Comparison of ENCODE assay signal across 8 cellular contexts in the genomic region with DNA sequence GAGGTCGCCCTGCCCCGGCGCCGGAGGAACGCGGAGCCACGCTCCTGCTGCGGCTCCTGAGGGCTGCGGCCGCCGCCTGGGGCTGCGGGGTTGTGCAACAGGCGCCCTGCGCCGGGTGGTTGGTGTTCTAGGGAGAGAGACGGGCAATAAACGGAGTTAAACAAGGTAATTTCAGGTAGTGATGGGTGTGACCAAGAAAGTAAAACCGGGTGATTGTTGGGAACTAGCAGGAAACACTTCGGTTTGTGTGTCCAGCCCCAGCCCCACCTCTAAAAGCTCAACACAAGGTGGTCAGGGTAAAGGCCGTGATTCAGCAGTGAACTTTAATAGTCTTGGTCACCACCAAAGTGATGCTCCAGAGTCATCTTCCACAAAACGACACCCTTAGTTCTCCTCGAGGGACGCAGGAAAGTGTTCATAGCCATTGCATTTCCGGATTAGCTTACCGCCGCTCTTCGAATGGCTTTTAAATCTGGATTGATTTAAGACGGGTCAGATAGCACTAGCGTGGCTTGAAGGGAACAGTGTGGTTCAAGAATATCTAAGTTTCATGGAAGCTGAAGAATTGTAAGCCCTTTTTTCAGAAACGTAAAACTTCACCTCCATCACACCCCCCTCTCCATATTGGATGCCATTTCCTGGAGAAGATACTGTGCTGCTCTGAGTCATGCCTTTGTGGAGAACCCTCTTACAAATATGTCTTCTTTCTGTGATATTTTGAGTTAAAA. TPM values are rescaled to one million over a fixed set of nuclear protein-coding genes. Genes with fewer than 3 reads are reported as not detected.
DNase-seq lines count a peak whose midpoint lies in the region; ATAC-seq, FAIRE-seq and TF ChIP-seq lines count a peak whose summit lies in the region.

No MANE protein-coding gene starts in this region.

- peaks cover 6% of the 10 kb centered on the region for H3K36me3 Mint-ChIP-seq in CD4-positive, CD25-positive, alpha-beta regulatory T cell
- H3K36me3 Mint-ChIP-seq in immature natural killer cell = no peaks in the 10 kb centered on the region

- peaks cover 48% of the 10 kb centered on the region for H3K4me1 ChIP-seq in CD4-positive, CD25-positive, alpha-beta regulatory T cell (ENCODE audit: control insufficient read depth, insufficient read depth, low read length, poor library complexity, severe bottlenecking)
- peaks cover 10 to 39% of the 10 kb centered on the region in 2 experiments for H3K4me1 ChIP-seq in K562 (replicated peaks in 1 of 2; ENCODE audit: control insufficient read depth in 2 of 2, insufficient read depth in 2 of 2, low read length in 2 of 2)

- no peaks in the 10 kb centered on the region for H3K9me1 ChIP-seq in K562 (ENCODE audit: control insufficient read depth, insufficient read depth, low read length)

- TF ChIP-seq CTCF in K562 (IDR thresholded peaks at IDR 0.05 in 2 of 3, conservative IDR thresholded peaks at IDR 0.05 in 1 of 3; ENCODE audit: insufficient read depth in 2 of 3, low read depth in 1 of 3, low read length in 3 of 3) = no peak

- CTCF ChIA-PET in K562 (lab: Yijun Ruan, JAX; ENCODE audit: low intra/inter-chr PET ratio) = interaction anchor here (0.6 to 2.5 kb wide), 3 partner anchors 119 to 162 kb away, joined by 3 to 16 read pairs (median 5); no protein-coding TSS in a partner anchor

- no peaks in the 10 kb centered on the region for H4K20me1 ChIP-seq in K562 (replicated peaks; ENCODE audit: control insufficient read depth, insufficient read depth, low read length)

- H3K4me3 ChIP-seq in CD4-positive, CD25-positive, alpha-beta regulatory T cell (ENCODE audit: low read depth, low read length) = peak overlapping the region; percentile 100
- H3K4me3 ChIP-seq in K562 = peak overlapping the region; percentile 92

- H3K27me3 Mint-ChIP-seq in CD4-positive, CD25-positive, alpha-beta regulatory T cell = peaks cover 5% of the 10 kb centered on the region
- H3K27me3 Mint-ChIP-seq in immature natural killer cell (ENCODE audit: low read depth in 3 of 3) = peaks cover 0 to 14% (median 0%) of the 10 kb centered on the region in 3 donors

- peak overlapping the region; percentile 97 to 98 (median 98) for H3K27ac Mint-ChIP-seq in CD4-positive, CD25-positive, alpha-beta regulatory T cell
- H3K27ac Mint-ChIP-seq in immature natural killer cell = peak overlapping the region; percentile 94 to 99 (median 97)

- in situ Hi-C loops in K562 (cut with MboI) = no loop called here

- peaks cover 0 to 1% (median 0%) of the 10 kb centered on the region in 7 donors for H3K9me3 Mint-ChIP-seq in CD4-positive, CD25-positive, alpha-beta regulatory T cell
- H3K9me3 Mint-ChIP-seq in immature natural killer cell = no peaks in the 10 kb centered on the region

- H3K27ac ChIP-seq in CD4-positive, CD25-positive, alpha-beta regulatory T cell (ENCODE audit: insufficient read depth, low read length, poor library complexity, severe bottlenecking) = peak overlapping the region; percentile 85
- H3K27ac ChIP-seq in K562 (ENCODE audit: extremely low read depth, low read depth, low read length) = peak overlapping the region; percentile 88

- H3K79me2 ChIP-seq in K562 (ENCODE audit: control insufficient read depth, insufficient read depth, low read length) = peaks cover 54% of the 10 kb centered on the region

- BruUV-seq in K562 (replicated peaks; lab: Mats Ljungman, UMichigan) = TSS peak; percentile 44

- no peaks in the 10 kb centered on the region for H3K27me3 ChIP-seq in CD4-positive, CD25-positive, alpha-beta regulatory T cell (ENCODE audit: control insufficient read depth, insufficient read depth, low read length)
- H3K27me3 ChIP-seq in K562 (ENCODE audit: control insufficient read depth in 2 of 2, insufficient read depth in 2 of 2, low read length in 2 of 2) = no peaks in the 10 kb centered on the region

- DNase-seq in CD4-positive, CD25-positive, alpha-beta regulatory T cell = peak in 2 of 3 donors; percentile 46 to 69
- DNase-seq in OCI-M1 (lab: John Stamatoyannopoulos, UW) (peak; percentile 66), K562 (ENCODE audit: extremely low read depth in 1 of 4, low spot score in 3 of 4) (peak in 3 of 4 experiments; percentile 20 to 57 (median 22)), immature natural killer cell (peak; percentile 29 to 35 (median 31)), COLO668 (lab: John Stamatoyannopoulos, UW; ENCODE audit: unreplicated experiment) (no peak)
- DNase-seq in stimulated activated CD4-positive, alpha-beta T cell treated with anti-CD3 and anti-CD28 coated beads, Interleukin-4, amount 100 ng/mL, for 24 hours = peak; percentile 29

- peak overlapping the region; percentile 99 for H2AFZ ChIP-seq in K562 (ENCODE audit: low read depth, low read length)

- peak overlapping the region; percentile 99 to 100 (median 100) for H3K4me3 Mint-ChIP-seq in CD4-positive, CD25-positive, alpha-beta regulatory T cell
- H3K4me3 Mint-ChIP-seq in immature natural killer cell = peak overlapping the region; percentile 96 to 100 (median 97)

- no peaks in the 10 kb centered on the region for H3K9me3 ChIP-seq in CD4-positive, CD25-positive, alpha-beta regulatory T cell (ENCODE audit: control insufficient read depth in 2 of 2, low read length in 2 of 2)
- H3K9me3 ChIP-seq in K562 (replicated peaks; ENCODE audit: control insufficient read depth, insufficient read depth, low read depth, low read length) = no peaks in the 10 kb centered on the region

- no peak for TF ChIP-seq EP300 in K562 (IDR thresholded peaks at IDR 0.05; ENCODE audit: low read length)

- peaks cover 16% of the 10 kb centered on the region for H3K36me3 ChIP-seq in CD4-positive, CD25-positive, alpha-beta regulatory T cell (ENCODE audit: control insufficient read depth, insufficient read depth, low read length)
- peaks cover 22% of the 10 kb centered on the region; the same call in 2 of the 3 replicates for H3K36me3 ChIP-seq in K562 (ENCODE audit: control insufficient read depth, insufficient read depth, low read length)

- H3K9ac ChIP-seq in K562 (ENCODE audit: insufficient read depth in 1 of 2, low read depth in 2 of 2, low read length in 2 of 2) = peak overlapping the region; percentile 90 to 99

- peak; percentile 1 for ATAC-seq in CD4-positive, CD25-positive, alpha-beta regulatory T cell (ENCODE audit: low read depth in 2 of 2)
- ATAC-seq in GM19035 (IDR thresholded peaks at IDR 0.05; ENCODE audit: unreplicated experiment) (peak; percentile 28), HG03521 (IDR thresholded peaks at IDR 0.05; ENCODE audit: unreplicated experiment) (peak; percentile 9), K562 (peak; percentile 69)

- peak overlapping the region; percentile 97 for H3K4me2 ChIP-seq in K562 (ENCODE audit: insufficient read depth, low read length)

- POLR2A ChIA-PET in K562 (lab: Yijun Ruan, JAX) = interaction anchor here (0.6 to 1.8 kb wide), 12 partner anchors 9 to 174 kb away, joined by 3 to 11 read pairs (median 4); no protein-coding TSS in a partner anchor

- peak; percentile 40 for FAIRE-seq in K562 (lab: Jason Lieb, UNC)

- TF ChIP-seq POLR2A in K562 (conservative IDR thresholded peaks at IDR 0.05) = no peak

- intact Hi-C loops in K562 (cut with micrococcal nuclease) = loop anchor here (1.0 to 5.0 kb wide), 6 partner anchors 94 to 278 kb away; no protein-coding TSS in a partner anchor

- H3K4me1 Mint-ChIP-seq in CD4-positive, CD25-positive, alpha-beta regulatory T cell = peaks cover 8 to 50% (median 37%) of the 10 kb centered on the region in 4 donors
- H3K4me1 Mint-ChIP-seq in immature natural killer cell = peaks cover 43 to 55% of the 10 kb centered on the region in 2 donors

- TF ChIP-seq RAD21 in K562 (CRISPR knock-in tag; conservative IDR thresholded peaks at IDR 0.05 in 1 of 2, IDR thresholded peaks at IDR 0.05 in 1 of 2) = no peak

- WGBS in K562 (ENCODE audit: insufficient coverage, low coverage, missing lambda C conversion rate) = under 1% methylated on average over 24 of the region's 30 CpGs

RNA-seq across cellular contexts. Expression of a gene that starts 0.7 kb away (rescaled TPM):
- 65.4 TPM for total RNA-seq in CD4-positive, CD25-positive, alpha-beta regulatory T cell
- polyA plus RNA-seq in CD4-positive, CD25-positive, alpha-beta regulatory T cell = 100 to 1,000 TPM; 139 to 169 (median 156) TPM
- 14.2 and 22.7 TPM in 2 replicates for total RNA-seq in K562 (2011; cell fraction: chromatin; rRNA removed; ENCODE audit: low replicate concordance)
- total RNA-seq in K562 (2011; cell fraction: nucleolus; rRNA removed) = 17.0 TPM in 2 replicates
- total RNA-seq in K562 (2011; cell fraction: nucleoplasm; rRNA removed) = 28.5 and 47.3 TPM in 2 replicates
- 34.7 and 38.8 TPM in 2 replicates for total RNA-seq in K562 (2014; rRNA removed)
- 80.0 and 80.5 TPM in 2 replicates for total RNA-seq in K562 (2014; rRNA removed; fragmentation: Illumina TruSeq; extraction: Trizol)
- total RNA-seq in K562 (2015; rRNA removed; fragmentation: Illumina TruSeq; extraction: Trizol) = 69.1 and 77.9 TPM in 2 replicates
- total RNA-seq in K562 (2021) = 94.5 and 96.7 TPM in 2 replicates
- 74.7 and 111 TPM in 2 replicates for polyA plus RNA-seq in K562 (2011; rRNA removed)
- polyA plus RNA-seq in K562 (2011; cell fraction: cytosol; rRNA removed) = 51.2 and 88.5 TPM in 2 replicates
- polyA plus RNA-seq in K562 (2011; cell fraction: nucleus; rRNA removed) = 23.4 and 45.3 TPM in 2 replicates
- 77.6 and 88.6 TPM in 2 replicates for polyA plus RNA-seq in K562 (2012)
- 65.0 and 68.9 TPM in 2 replicates for polyA plus RNA-seq in K562 (2014; fragmentation: Illumina TruSeq; extraction: Trizol)
- 100 to 1,000 TPM; 112 to 133 TPM for polyA plus RNA-seq in K562 (2014; fragmentation: Nextera tagmentation; extraction: Ambion mirVana)
- 74.5 and 81.9 TPM in 2 replicates for polyA plus RNA-seq in K562 (2014; rRNA removed)
- polyA minus RNA-seq in K562 (2011; rRNA and poly(A)+ RNA removed) = 23.4 and 27.3 TPM in 2 replicates
- 15.2 and 27.5 TPM in 2 replicates for polyA minus RNA-seq in K562 (2011; cell fraction: cytosol; rRNA and poly(A)+ RNA removed)
- 10.0 and 19.7 TPM in 2 replicates for polyA minus RNA-seq in K562 (2011; cell fraction: nucleus; rRNA and poly(A)+ RNA removed)
- 100 to 1,000 TPM; 137 to 168 (median 160) TPM for polyA plus RNA-seq in immature natural killer cell

RNA-seq across cellular contexts. Expression of a gene that starts 24.4 kb away (rescaled TPM):
- not detected for total RNA-seq in CD4-positive, CD25-positive, alpha-beta regulatory T cell
- under 1 TPM in 1 of 4 donors, not detected in 3; 0.05 TPM for polyA plus RNA-seq in CD4-positive, CD25-positive, alpha-beta regulatory T cell
- not detected in 2 replicates for total RNA-seq in K562 (2011; cell fraction: chromatin; rRNA removed; ENCODE audit: low replicate concordance)
- 0.17 TPM in 1 of 2 replicates, not detected in the other for total RNA-seq in K562 (2011; cell fraction: nucleolus; rRNA removed)
- not detected in 2 replicates for total RNA-seq in K562 (2011; cell fraction: nucleoplasm; rRNA removed)
- total RNA-seq in K562 (2014; rRNA removed) = not detected in 2 replicates
- total RNA-seq in K562 (2014; rRNA removed; fragmentation: Illumina TruSeq; extraction: Trizol) = 0.04 TPM in 1 of 2 replicates, not detected in the other
- total RNA-seq in K562 (2015; rRNA removed; fragmentation: Illumina TruSeq; extraction: Trizol) = 0.08 TPM in 1 of 2 replicates, not detected in the other
- total RNA-seq in K562 (2021) = 0.04 TPM in 1 of 2 replicates, not detected in the other
- polyA plus RNA-seq in K562 (2011; rRNA removed) = not detected in 2 replicates
- not detected in 2 replicates for polyA plus RNA-seq in K562 (2011; cell fraction: cytosol; rRNA removed)
- 0.07 TPM in 1 of 2 replicates, not detected in the other for polyA plus RNA-seq in K562 (2011; cell fraction: nucleus; rRNA removed)
- 0.04 TPM in 1 of 2 replicates, not detected in the other for polyA plus RNA-seq in K562 (2012)
- 0.07 TPM in 1 of 2 replicates, not detected in the other for polyA plus RNA-seq in K562 (2014; fragmentation: Illumina TruSeq; extraction: Trizol)
- polyA plus RNA-seq in K562 (2014; fragmentation: Nextera tagmentation; extraction: Ambion mirVana) = under 1 TPM; 0.01 TPM
- polyA plus RNA-seq in K562 (2014; rRNA removed) = 0.04 and 0.08 TPM in 2 replicates
- 0.06 TPM in 1 of 2 replicates, not detected in the other for polyA minus RNA-seq in K562 (2011; rRNA and poly(A)+ RNA removed)
- not detected in 2 replicates for polyA minus RNA-seq in K562 (2011; cell fraction: cytosol; rRNA and poly(A)+ RNA removed)
- polyA minus RNA-seq in K562 (2011; cell fraction: nucleus; rRNA and poly(A)+ RNA removed) = not detected in 2 replicates
- polyA plus RNA-seq in immature natural killer cell = under 1 TPM in 1 of 3 donors, not detected in 2; 0.09 TPM

Comparison
In these comparisons a context has a peak if more than half of its experiments do, and no peak if none do; other contexts are left out.
1. ATAC-seq: peak in every context shown above with its lines; median percentile 69 in K562; 28 in GM19035; 9 in HG03521; 1 in CD4-positive, CD25-positive, alpha-beta regulatory T cell.